Comparison of ENCODE assay signal across 30 cellular contexts in genomic region chr3:197835509-197835908, GRCh38. TPM values are rescaled to one million over a fixed set of nuclear protein-coding genes. Genes with fewer than 3 reads are reported as not detected.
DNase-seq lines count a peak whose midpoint lies in the region; ATAC-seq and FAIRE-seq lines count a peak whose summit lies in the region.
"Had no signal": no experiment of that assay in that cellular context is flagged by ENCODE, and none has a peak within 500 bp of the region (broad histone marks: within the 10 kb centered on the region; RNA-seq: fewer than 3 reads in every experiment).

No MANE protein-coding gene starts in this region.

- H3K4me3 Mint-ChIP-seq in central memory CD8-positive, alpha-beta T cell = no peak overlapping the region
- no peak overlapping the region for H3K4me3 Mint-ChIP-seq in CD8-positive, alpha-beta memory T cell
- H3K4me3 Mint-ChIP-seq: activated CD8-positive, alpha-beta T cell treated with anti-CD3 and anti-CD28 coated beads, Interleukin-2, amount 10 ng/mL, durations not matched to agents 7 days and 5 days; activated naive CD8-positive, alpha-beta T cell treated with anti-CD3 and anti-CD28 coated beads, Interleukin-2, amount 50 U/mL, for 24 hours; H9 had no signal

- no peaks in the 10 kb centered on the region for H3K27me3 Mint-ChIP-seq in central memory CD8-positive, alpha-beta T cell
- H3K27me3 Mint-ChIP-seq in CD8-positive, alpha-beta memory T cell = no peaks in the 10 kb centered on the region
- H3K27me3 Mint-ChIP-seq: activated naive CD8-positive, alpha-beta T cell treated with anti-CD3 and anti-CD28 coated beads, Interleukin-2, amount 50 U/mL, for 24 hours had no signal

- H3K36me3 ChIP-seq in small intestine (ENCODE audit: control insufficient read depth in 2 of 2, insufficient read depth in 2 of 2, low read length in 2 of 2) = peaks cover 0 to 9% of the 10 kb centered on the region in 2 donors
- peaks cover 21% of the 10 kb centered on the region for H3K36me3 ChIP-seq in CD8-positive, alpha-beta memory T cell (ENCODE audit: insufficient read depth, low read length)

- no peaks in the 10 kb centered on the region for H3K4me1 Mint-ChIP-seq in central memory CD8-positive, alpha-beta T cell
- H3K4me1 Mint-ChIP-seq in CD8-positive, alpha-beta memory T cell = peaks cover 0 to 4% (median 0%) of the 10 kb centered on the region in 3 donors
- H3K4me1 Mint-ChIP-seq: H9 had no signal

- peak overlapping the region; percentile 52 for H3K27ac Mint-ChIP-seq in central memory CD8-positive, alpha-beta T cell (ENCODE audit: low read depth)
- H3K27ac Mint-ChIP-seq in CD8-positive, alpha-beta memory T cell = peak overlapping the region in 4 of 8 donors; percentile 35 to 56 (median 52)
- H3K27ac Mint-ChIP-seq: activated CD8-positive, alpha-beta T cell treated with anti-CD3 and anti-CD28 coated beads, Interleukin-2, amount 10 ng/mL, durations not matched to agents 7 days and 5 days; activated naive CD8-positive, alpha-beta T cell treated with anti-CD3 and anti-CD28 coated beads, Interleukin-2, amount 50 U/mL, for 24 hours had no signal

- no peaks in the 10 kb centered on the region for H3K27me3 ChIP-seq in small intestine (ENCODE audit: control insufficient read depth in 2 of 2, insufficient read depth in 2 of 2, low read length in 2 of 2)
- no peaks in the 10 kb centered on the region for H3K27me3 ChIP-seq in CD8-positive, alpha-beta memory T cell (ENCODE audit: insufficient read depth, low read length, poor library complexity, severe bottlenecking)
- H3K27me3 ChIP-seq: gastrocnemius medialis, MG63, tibial nerve had no signal

- peak; percentile 64 for ATAC-seq in HG02870 (IDR thresholded peaks at IDR 0.05; ENCODE audit: unreplicated experiment)
- ATAC-seq in central memory CD8-positive, alpha-beta T cell (replicated peaks; ENCODE audit: extremely low read depth, poor library complexity, severe bottlenecking) = no peak
- ATAC-seq in GM18909 (IDR thresholded peaks at IDR 0.05; ENCODE audit: poor library complexity, unreplicated experiment) = no peak
- ATAC-seq: activated CD8-positive, alpha-beta T cell treated with anti-CD3 and anti-CD28 coated beads, Interleukin-2, amount 10 ng/mL, durations not matched to agents 7 days and 5 days; activated naive CD8-positive, alpha-beta T cell treated with anti-CD3 and anti-CD28 coated beads, Interleukin-2, amount 50 U/mL, for 24 hours; gastrocnemius medialis; left lobe of liver had no signal

- POLR2A ChIA-PET in CD8-positive, alpha-beta memory T cell (lab: Charles Lee) = no interaction called here

- no peaks in the 10 kb centered on the region for H3K4me1 ChIP-seq in small intestine (ENCODE audit: control insufficient read depth in 2 of 2, insufficient read depth in 1 of 2, low read depth in 1 of 2, low read length in 1 of 2)
- no peaks in the 10 kb centered on the region for H3K4me1 ChIP-seq in CD8-positive, alpha-beta memory T cell (ENCODE audit: insufficient read depth, low read length)
- H3K4me1 ChIP-seq: gastrocnemius medialis had no signal

- peak; percentile 11 for DNase-seq in stimulated activated CD4-positive, alpha-beta T cell treated with anti-CD3 and anti-CD28 coated beads, Interleukin-15, amount 100 ng/mL, for 24 hours
- no peak for DNase-seq in stimulated activated CD4-positive, alpha-beta T cell treated with anti-CD3 and anti-CD28 coated beads, Interleukin-2, amount 100 ng/mL, for 24 hours
- DNase-seq in central memory CD8-positive, alpha-beta T cell (ENCODE audit: low spot score in 2 of 2) = no peak
- DNase-seq in small intestine = no peak
- DNase-seq in CD8-positive, alpha-beta memory T cell = no peak
- no peak for DNase-seq in NCI-H1694 (lab: John Stamatoyannopoulos, UW)
- DNase-seq: activated CD4-positive, CD25-positive, alpha-beta regulatory T cell; activated CD8-positive, alpha-beta T cell treated with anti-CD3 and anti-CD28 coated beads, Interleukin-2, amount 10 ng/mL, durations not matched to agents 7 days and 5 days; activated gamma-delta T cell; activated naive CD8-positive, alpha-beta T cell treated with anti-CD3 and anti-CD28 coated beads, Interleukin-2, amount 50 U/mL, for 24 hours; COR-L47; DMS53; gastrocnemius medialis; H9; hypothalamus; KBM-7; mesenchymal stem cell; MG63; NCI-H1105 treated with DMSO at 0.1 percent for 48 hours; NCI-H2029 treated with DMSO at 0.1 percent for 48 hours; NCI-H226; NCI-H748 treated with DMSO at 0.1 percent for 48 hours; nucleus accumbens; stimulated activated CD8-positive, alpha-beta memory T cell treated with anti-CD3 and anti-CD28 coated beads, Interleukin-4, amount 100 ng/mL, for 48 hours had no signal

- H3K27ac ChIP-seq in small intestine (ENCODE audit: low read depth in 1 of 2, low read length in 1 of 2) = no peak overlapping the region
- no peak overlapping the region for H3K27ac ChIP-seq in CD8-positive, alpha-beta memory T cell (ENCODE audit: low read depth, low read length)
- H3K27ac ChIP-seq: gastrocnemius medialis had no signal

- FAIRE-seq in small intestine (lab: Jason Lieb, UNC) = no peak
- FAIRE-seq: G401.6, HTR-8/SVneo had no signal

- CTCF ChIA-PET in CD8-positive, alpha-beta memory T cell (lab: Charles Lee) = no interaction called here

- H3K9me3 ChIP-seq in small intestine (ENCODE audit: control insufficient read depth, low read depth) = no peaks in the 10 kb centered on the region
- no peaks in the 10 kb centered on the region for H3K9me3 ChIP-seq in CD8-positive, alpha-beta memory T cell (ENCODE audit: low read length)
- H3K9me3 ChIP-seq: gastrocnemius medialis, MG63, tibial nerve had no signal

- H3K9me3 Mint-ChIP-seq in central memory CD8-positive, alpha-beta T cell = no peaks in the 10 kb centered on the region
- no peaks in the 10 kb centered on the region for H3K9me3 Mint-ChIP-seq in CD8-positive, alpha-beta memory T cell
- H3K9me3 Mint-ChIP-seq: activated naive CD8-positive, alpha-beta T cell treated with anti-CD3 and anti-CD28 coated beads, Interleukin-2, amount 50 U/mL, for 24 hours; H9 had no signal

- peaks cover 56% of the 10 kb centered on the region for H3K36me3 Mint-ChIP-seq in central memory CD8-positive, alpha-beta T cell (ENCODE audit: insufficient read depth)
- H3K36me3 Mint-ChIP-seq in CD8-positive, alpha-beta memory T cell = peaks cover 0 to 68% (median 17%) of the 10 kb centered on the region in 3 donors

- no peak overlapping the region for H3K4me3 ChIP-seq in small intestine (ENCODE audit: low read depth in 1 of 2, low read length in 2 of 2)
- no peak overlapping the region for H3K4me3 ChIP-seq in CD8-positive, alpha-beta memory T cell (ENCODE audit: low read length)
- H3K4me3 ChIP-seq: gastrocnemius medialis, MG63, tibial nerve had no signal

- WGBS in small intestine, 3 donors = 87 to 99% (median 89%) methylated on average over 5 of the region's 5 CpGs

RNA-seq across cellular contexts. Expression of gene LRCH3, which starts 44.5 kb away (rescaled TPM):
- polyA plus RNA-seq in small intestine = 10 to 100 TPM in 1 of 3 donors, 1 to 10 TPM in 2; 4.6 to 25.4 (median 6.7) TPM
- 10 to 100 TPM; 51.2 to 56.3 TPM for total RNA-seq in CD8-positive, alpha-beta memory T cell
- polyA plus RNA-seq in CD8-positive, alpha-beta memory T cell = 26.5 TPM
